Comparison of ENCODE assay signal across 8 cellular contexts in the genomic region with DNA sequence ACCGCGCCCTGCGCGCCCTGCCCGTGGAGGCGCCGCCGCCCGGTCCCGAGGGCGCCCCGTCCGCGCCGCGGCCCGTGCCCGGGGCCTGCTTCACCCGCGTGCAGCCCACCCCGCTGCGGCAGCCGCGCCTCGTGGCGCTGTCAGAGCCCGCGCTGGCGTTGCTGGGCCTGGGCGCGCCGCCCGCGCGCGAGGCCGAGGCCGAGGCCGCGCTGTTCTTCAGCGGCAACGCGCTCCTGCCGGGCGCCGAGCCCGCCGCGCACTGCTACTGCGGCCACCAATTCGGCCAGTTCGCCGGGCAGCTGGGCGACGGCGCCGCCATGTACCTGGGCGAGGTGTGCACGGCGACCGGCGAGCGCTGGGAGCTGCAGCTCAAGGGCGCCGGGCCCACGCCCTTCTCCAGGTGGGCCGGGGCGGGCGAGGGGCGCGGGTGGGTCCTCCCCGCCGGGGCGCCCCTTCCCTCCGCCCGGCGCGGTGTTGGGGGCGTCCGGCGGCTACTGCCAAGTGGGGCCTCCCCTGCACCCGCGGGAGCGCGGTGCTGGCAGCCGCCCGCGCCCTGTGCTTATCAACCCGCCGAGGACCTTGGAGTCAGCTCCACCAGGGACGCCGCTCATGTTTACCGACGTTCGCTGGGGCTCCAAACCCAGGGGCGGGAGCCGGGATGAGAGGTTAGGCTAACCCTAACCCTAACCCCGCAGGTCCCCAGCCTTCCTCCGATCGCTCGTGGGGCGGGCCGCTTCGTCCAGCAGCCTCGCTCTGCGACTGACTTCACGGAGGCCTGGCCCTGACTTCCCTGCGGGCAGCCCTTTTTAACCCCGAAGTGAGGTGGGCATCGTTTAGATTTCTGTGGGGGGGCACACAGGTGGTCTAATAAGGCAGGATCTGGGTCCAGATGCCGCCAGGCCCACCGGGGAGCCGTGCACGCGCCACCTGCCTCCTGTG. TPM values are rescaled to one million over a fixed set of nuclear protein-coding genes. Genes with fewer than 3 reads are reported as not detected.
A peak's percentile ranks its signal among the peaks of the same experiment; 100 is the strongest.
DNase-seq lines count a peak whose midpoint lies in the region; ATAC-seq lines count a peak whose summit lies in the region.

No MANE protein-coding gene starts in this region.

- POLR2A ChIA-PET in naive thymus-derived CD4-positive, alpha-beta T cell (lab: Charles Lee), result interaction anchor here (0.9 to 1.8 kb wide), 2 partner anchors 11 to 52 kb away, joined by 3 to 15 read pairs; no protein-coding TSS in a partner anchor

- H3K27me3 ChIP-seq in naive thymus-derived CD4-positive, alpha-beta T cell (ENCODE audit: control insufficient read depth in 2 of 2, insufficient read depth in 2 of 2, low read length in 2 of 2), result no peaks in the 10 kb centered on the region

- peak overlapping the region in 7 of 9 donors; percentile 36 to 85 (median 74) for H3K27ac Mint-ChIP-seq in naive thymus-derived CD4-positive, alpha-beta T cell

- DNase-seq in DMS53 (lab: John Stamatoyannopoulos, UW) (peak; percentile 58), DMS53 treated with DMSO at 0.1 percent for 48 hours (lab: John Stamatoyannopoulos, UW; ENCODE audit: unreplicated experiment) (no peak), RPMI7951 (ENCODE audit: low read depth) (peak; percentile 18), epidermal melanocyte (ENCODE audit: insufficient read length, low spot score) (peak; percentile 55), DMS153 (lab: John Stamatoyannopoulos, UW) (no peak), DMS114 treated with DMSO at 0.1 percent for 48 hours (lab: John Stamatoyannopoulos, UW; ENCODE audit: unreplicated experiment) (no peak)
- DNase-seq in naive thymus-derived CD4-positive, alpha-beta T cell, result no peak

- H3K4me1 Mint-ChIP-seq in naive thymus-derived CD4-positive, alpha-beta T cell, result peaks cover 19 to 33% (median 27%) of the 10 kb centered on the region in 7 donors

- peaks cover 0 to 17% (median 0%) of the 10 kb centered on the region in 5 donors for H3K36me3 Mint-ChIP-seq in naive thymus-derived CD4-positive, alpha-beta T cell

- H3K36me3 ChIP-seq in naive thymus-derived CD4-positive, alpha-beta T cell (ENCODE audit: control insufficient read depth in 2 of 3, insufficient read depth in 3 of 3, low read length in 3 of 3), result peaks cover 0 to 25% (median 5%) of the 10 kb centered on the region in 3 experiments

- peak overlapping the region; percentile 48 for H3K4me3 ChIP-seq in naive thymus-derived CD4-positive, alpha-beta T cell (ENCODE audit: low read length)

- H3K4me3 Mint-ChIP-seq in naive thymus-derived CD4-positive, alpha-beta T cell, result peak overlapping the region; percentile 74 to 90 (median 82)

- peak overlapping the region; percentile 93 for H3K27ac ChIP-seq in naive thymus-derived CD4-positive, alpha-beta T cell (ENCODE audit: low read depth, low read length)

- H3K4me1 ChIP-seq in naive thymus-derived CD4-positive, alpha-beta T cell (ENCODE audit: control insufficient read depth in 2 of 2, insufficient read depth in 2 of 2, low read length in 2 of 2), result peaks cover 4 to 15% of the 10 kb centered on the region in 2 donors

- CTCF ChIA-PET in naive thymus-derived CD4-positive, alpha-beta T cell (lab: Charles Lee), result interaction anchor here (0.9 kb wide), 1 partner anchor 13 kb away, joined by 3 read pairs; no protein-coding TSS in a partner anchor

- H3K9me3 Mint-ChIP-seq in naive thymus-derived CD4-positive, alpha-beta T cell, result no peaks in the 10 kb centered on the region

- H3K9me3 ChIP-seq in naive thymus-derived CD4-positive, alpha-beta T cell (ENCODE audit: control insufficient read depth in 2 of 3, low read length in 3 of 3), result no peaks in the 10 kb centered on the region

- intact Hi-C loops in naive thymus-derived CD4-positive, alpha-beta T cell (cut with micrococcal nuclease), result loop anchor here in 1 of 2 donors (1.0 to 2.0 kb wide), 3 partner anchors 8 to 381 kb away; a partner anchor contains a TSS

- H3K27me3 Mint-ChIP-seq in naive thymus-derived CD4-positive, alpha-beta T cell, result no peaks in the 10 kb centered on the region

- peak; percentile 37 for ATAC-seq in HG02759 (IDR thresholded peaks at IDR 0.05; ENCODE audit: unreplicated experiment)
- peak; percentile 32 for ATAC-seq in naive thymus-derived CD4-positive, alpha-beta T cell

RNA-seq across cellular contexts. Expression of a gene that starts 0.6 kb away (rescaled TPM):
- 9.4 and 13.7 TPM in 2 replicates for total RNA-seq in RPMI7951 (2014; rRNA removed; shearing (Covaris generic))
- 10 to 100 TPM; 26.7 to 36.6 (median 32.4) TPM for total RNA-seq in naive thymus-derived CD4-positive, alpha-beta T cell
- polyA plus RNA-seq in naive thymus-derived CD4-positive, alpha-beta T cell, result 1 to 10 TPM; 3.4 to 5.9 TPM

RNA-seq across cellular contexts. Expression of a gene that starts 15.7 kb away (rescaled TPM):
- total RNA-seq in RPMI7951 (2014; rRNA removed; shearing (Covaris generic)), result 11.2 and 11.6 TPM in 2 replicates
- total RNA-seq in naive thymus-derived CD4-positive, alpha-beta T cell, result 100 to 1,000 TPM; 106 to 157 (median 124) TPM
- 10 to 100 TPM; 29.4 to 50.0 TPM for polyA plus RNA-seq in naive thymus-derived CD4-positive, alpha-beta T cell

RNA-seq across cellular contexts. Expression of a gene that starts 30.9 kb away (rescaled TPM):
- 0.49 TPM in 1 of 2 replicates, not detected in the other for total RNA-seq in RPMI7951 (2014; rRNA removed; shearing (Covaris generic))
- total RNA-seq in naive thymus-derived CD4-positive, alpha-beta T cell, result 1 to 10 TPM in 1 of 5 experiments, under 1 TPM in 2, not detected in 2; 0.27 to 2.0 (median 0.66) TPM
- polyA plus RNA-seq in naive thymus-derived CD4-positive, alpha-beta T cell, result not detected

RNA-seq across cellular contexts. Expression of a gene that starts 43.4 kb away (rescaled TPM):
- total RNA-seq in RPMI7951 (2014; rRNA removed; shearing (Covaris generic)), result 6.7 and 7.1 TPM in 2 replicates
- 100 to 1,000 TPM in 4 of 5 experiments, 10 to 100 TPM in 1; 67.8 to 146 (median 134) TPM for total RNA-seq in naive thymus-derived CD4-positive, alpha-beta T cell
- polyA plus RNA-seq in naive thymus-derived CD4-positive, alpha-beta T cell, result 10 to 100 TPM; 15.2 to 28.4 TPM

RNA-seq across cellular contexts. Expression of a gene that starts 49.6 kb away (rescaled TPM):
- total RNA-seq in RPMI7951 (2014; rRNA removed; shearing (Covaris generic)), result 4.2 and 5.0 TPM in 2 replicates
- total RNA-seq in naive thymus-derived CD4-positive, alpha-beta T cell, result 100 to 1,000 TPM in 3 of 5 experiments, 10 to 100 TPM in 2; 95.9 to 139 (median 105) TPM
- polyA plus RNA-seq in naive thymus-derived CD4-positive, alpha-beta T cell, result 1 to 10 TPM; 7.1 to 9.8 TPM

Comparison
In these comparisons a context has a peak if more than half of its experiments do, and no peak if none do; other contexts are left out.
1. DNase-seq: peak in DMS53 (single experiment), RPMI7951 (single experiment) and epidermal melanocyte (single experiment); none in DMS53 treated with DMSO at 0.1 percent for 48 hours (single experiment), naive thymus-derived CD4-positive, alpha-beta T cell (0 of 9), DMS153 (single experiment) and DMS114 treated with DMSO at 0.1 percent for 48 hours (single experiment).